Comparison of ENCODE assay signal across 8 cellular contexts in the genomic region with DNA sequence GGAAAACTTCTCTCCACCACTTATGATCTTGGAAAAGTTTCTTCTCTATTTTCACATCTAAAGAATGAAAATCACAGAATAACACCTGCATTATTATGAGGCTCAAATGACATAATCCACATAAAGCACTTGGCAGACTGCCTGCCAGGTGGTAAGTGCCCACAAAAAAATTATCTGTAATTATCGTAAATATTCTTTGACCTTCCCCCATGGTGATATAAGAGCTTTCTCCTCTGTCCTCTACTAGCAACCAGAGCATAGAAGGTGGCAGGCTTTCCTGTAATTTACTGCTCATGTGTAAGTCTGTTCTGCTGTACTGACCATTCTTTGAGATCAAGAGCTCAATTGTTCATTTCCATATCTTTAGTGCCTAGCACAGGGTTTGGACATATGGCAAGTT. TPM values are rescaled to one million over a fixed set of nuclear protein-coding genes. Genes with fewer than 3 reads are reported as not detected.
A peak's percentile ranks its signal among the peaks of the same experiment; 100 is the strongest.
DNase-seq lines count a peak whose midpoint lies in the region; ATAC-seq and TF ChIP-seq lines count a peak whose summit lies in the region.

No MANE protein-coding gene starts in this region.

- H3K27me3 ChIP-seq in SJSA1 (replicated peaks): no peaks in the 10 kb centered on the region
- no peaks in the 10 kb centered on the region for H3K27me3 ChIP-seq in muscle layer of colon (ENCODE audit: control insufficient read depth in 1 of 2, insufficient read depth in 2 of 2, low read length in 2 of 2)
- H3K27me3 ChIP-seq in brain microvascular endothelial cell (replicated peaks): no peaks in the 10 kb centered on the region

- in situ Hi-C loops in brain microvascular endothelial cell (cut with HindIII; ENCODE audit: low pct_ligation_motif_present, low sequenced_read_pairs): no loop called here

- no peak overlapping the region for H3K9ac ChIP-seq in muscle layer of colon (ENCODE audit: low read length)

- no peak for DNase-seq in SJSA1 (ENCODE audit: low read depth in 1 of 2, low spot score in 2 of 2)
- no peak for DNase-seq in dedifferentiated amniotic fluid mesenchymal stem cell (ENCODE audit: extremely low spot score)
- no peak for DNase-seq in NCI-H1048 (lab: John Stamatoyannopoulos, UW)
- no peak for DNase-seq in Ammon's horn (ENCODE audit: low spot score)
- DNase-seq in brain microvascular endothelial cell: no peak

- H3K27ac ChIP-seq in SJSA1: peak overlapping the region; percentile 35
- peak overlapping the region; percentile 1 for H3K27ac ChIP-seq in muscle layer of colon (ENCODE audit: low read depth, low read length)
- H3K27ac ChIP-seq in brain microvascular endothelial cell: no peak overlapping the region

- peaks cover 7% of the 10 kb centered on the region for H3K4me1 ChIP-seq in SJSA1 (replicated peaks)
- peaks cover 12% of the 10 kb centered on the region for H3K4me1 ChIP-seq in muscle layer of colon (ENCODE audit: insufficient read depth, low read length)

- TF ChIP-seq CTCF in brain microvascular endothelial cell (IDR thresholded peaks at IDR 0.05; ENCODE audit: low read depth, low read length, missing control alignments): no peak

- H3K4me3 ChIP-seq in SJSA1: no peak overlapping the region
- no peak overlapping the region for H3K4me3 ChIP-seq in muscle layer of colon (ENCODE audit: low read depth in 1 of 2, low read length in 2 of 2)
- no peak overlapping the region for H3K4me3 ChIP-seq in brain microvascular endothelial cell (ENCODE audit: low read depth, low read length)

- ATAC-seq in GM19324 (IDR thresholded peaks at IDR 0.05; ENCODE audit: low FRiP score, unreplicated experiment) (peak; percentile 3), HG03354 (IDR thresholded peaks at IDR 0.05; ENCODE audit: poor library complexity, severe bottlenecking, unreplicated experiment) (peak; percentile 9)

- no peaks in the 10 kb centered on the region for H3K9me3 ChIP-seq in SJSA1 (replicated peaks)
- no peaks in the 10 kb centered on the region for H3K9me3 ChIP-seq in muscle layer of colon (ENCODE audit: low read length)

- no peaks in the 10 kb centered on the region for H3K36me3 ChIP-seq in SJSA1
- H3K36me3 ChIP-seq in muscle layer of colon (ENCODE audit: insufficient read depth, low read length): no peaks in the 10 kb centered on the region
- no peaks in the 10 kb centered on the region for H3K36me3 ChIP-seq in brain microvascular endothelial cell (replicated peaks)

RNA-seq across cellular contexts. Expression of a gene that starts 51.7 kb away (rescaled TPM):
- 7.1 and 17.8 TPM in 2 replicates for total RNA-seq in SJSA1 (2014; rRNA removed; shearing (Covaris generic))
